8 cellular contexts compared by ENCODE assay signal in genomic region chr1:109075531-109076490, GRCh38.
DNase-seq lines count a peak whose midpoint lies in the region; ATAC-seq lines count a peak whose summit lies in the region.

Gene TAF13 (minus strand): TSS chr1:109076003. CDS start chr1:109075947, 56 bp downstream.

- ATAC-seq in GM19468 (IDR thresholded peaks at IDR 0.05; ENCODE audit: extremely low read depth, unreplicated experiment) (peak; percentile 93), memory B cell (ENCODE audit: low read depth) (peak; percentile 98)
- ATAC-seq in effector memory CD8-positive, alpha-beta T cell (replicated peaks), result peak; percentile 99

- no peaks in the 10 kb centered on the region for H3K9me3 Mint-ChIP-seq in effector memory CD8-positive, alpha-beta T cell
- H3K9me3 Mint-ChIP-seq in memory B cell, result no peaks in the 10 kb centered on the region

- peak; percentile 87 for DNase-seq in COLO829 (ENCODE audit: low spot score)
- peak; percentile 78 for DNase-seq in HS-5 (ENCODE audit: low read depth)
- peak; percentile 86 for DNase-seq in NOMO-1 treated with DMSO at 0.1 percent for 48 hours (lab: John Stamatoyannopoulos, UW; ENCODE audit: unreplicated experiment)
- DNase-seq in activated CD8-positive, alpha-beta memory T cell treated with anti-CD3 and anti-CD28 coated beads for 4 hours (ENCODE audit: low read depth in 2 of 2), result peak; percentile 76 to 78
- peak; percentile 75 to 78 (median 76) for DNase-seq in effector memory CD8-positive, alpha-beta T cell
- peak; percentile 82 to 84 for DNase-seq in memory B cell (ENCODE audit: low spot score in 2 of 2)
- DNase-seq in stimulated activated CD8-positive, alpha-beta memory T cell treated with anti-CD3 and anti-CD28 coated beads, Interleukin-12 subunit alpha, Interleukin-12 subunit beta, amount 100 ng/mL, for 24 hours (ENCODE audit: extremely low read depth), result peak; percentile 70

- no peaks in the 10 kb centered on the region for H3K27me3 Mint-ChIP-seq in effector memory CD8-positive, alpha-beta T cell
- no peaks in the 10 kb centered on the region for H3K27me3 Mint-ChIP-seq in memory B cell

- H3K36me3 Mint-ChIP-seq in effector memory CD8-positive, alpha-beta T cell (ENCODE audit: insufficient read depth), result peaks cover 26% of the 10 kb centered on the region
- peaks cover 5% of the 10 kb centered on the region for H3K36me3 Mint-ChIP-seq in memory B cell

- H3K4me3 Mint-ChIP-seq in effector memory CD8-positive, alpha-beta T cell, result peak within 1 kb of the TSS; percentile 98
- H3K4me3 Mint-ChIP-seq in memory B cell, result peak within 1 kb of the TSS; percentile 91

- peak within 1 kb of the TSS; percentile 99 to 100 for H3K27ac Mint-ChIP-seq in effector memory CD8-positive, alpha-beta T cell
- H3K27ac Mint-ChIP-seq in memory B cell, result peak within 1 kb of the TSS; percentile 98

- H3K4me1 Mint-ChIP-seq in effector memory CD8-positive, alpha-beta T cell (ENCODE audit: low read depth in 2 of 2), result peaks cover 7 to 19% of the 10 kb centered on the region in 2 donors
- H3K4me1 Mint-ChIP-seq in memory B cell, result peaks cover 8% of the 10 kb centered on the region

Comparison
In these comparisons a context has a peak if more than half of its experiments do, and no peak if none do; other contexts are left out.
1. Peak in every context shown above with its lines: DNase-seq and ATAC-seq.